In genomic region chr11:88709567-88709966, GRCh38 we compare ENCODE assay signal across 1 cellular context.
TF ChIP-seq lines count a peak whose summit lies in the region.

No MANE protein-coding gene starts in this region.

TF ChIP-seq in GM23338, 12 proteins besides CTCF, POLR2A, EP300 and RAD21 (continued from another document):
- no peak for TF ChIP-seq ZNF462 (CRISPR knock-in tag; IDR thresholded peaks at IDR 0.05)
- TF ChIP-seq EZH2phosphoT487 (IDR thresholded peaks at IDR 0.05; ENCODE audit: unreplicated experiment), result no peak
- TF ChIP-seq POLR2AphosphoS5 (IDR thresholded peaks at IDR 0.05; ENCODE audit: low read depth), result no peak
- TF ChIP-seq NANOG (IDR thresholded peaks at IDR 0.05; ENCODE audit: borderline replicate concordance), result no peak
- no peak for TF ChIP-seq ETS1 (IDR thresholded peaks at IDR 0.05)
